In the genomic region with DNA sequence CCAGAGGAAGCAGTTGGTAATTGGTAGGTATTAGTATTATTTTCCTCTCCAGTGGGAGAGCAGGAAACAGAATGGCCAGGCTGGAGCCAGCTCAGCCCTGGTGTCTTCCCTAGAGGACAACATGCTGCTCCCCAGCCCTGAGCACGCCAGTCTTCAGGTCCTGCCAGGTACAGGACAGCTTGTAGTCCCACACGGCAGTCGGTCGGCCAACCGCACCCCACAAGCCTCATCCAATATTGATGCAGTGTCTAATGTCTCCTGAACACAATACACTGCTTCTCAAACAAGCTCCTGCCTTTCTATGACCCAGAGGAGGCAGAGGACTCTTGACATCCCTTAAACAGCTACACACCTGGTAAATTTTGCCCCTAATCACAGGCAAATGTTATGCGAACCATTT, we compare ENCODE assay signal across 11 cellular contexts.
DNase-seq lines count a peak whose midpoint lies in the region; ATAC-seq and TF ChIP-seq lines count a peak whose summit lies in the region.
"Had no signal": no experiment of that assay in that cellular context is flagged by ENCODE, and none has a peak within 500 bp of the region (broad histone marks: within the 10 kb centered on the region; RNA-seq: fewer than 3 reads in every experiment).

No MANE protein-coding gene starts in this region.

- DNase-seq in heart right ventricle (no peak), right cardiac atrium (no peak), mesenchymal stem cell (no peak), uterus (no peak), psoas muscle (no peak), LoVo (ENCODE audit: low spot score) (no peak)
- DNase-seq in activated T-helper 1 cell treated with anti-CD3 and anti-CD28 coated beads, Interleukin-12 subunit alpha, Interleukin-12 subunit beta, Interleukin-2, Interleukin-4 antibody, amounts not matched to agents 30 ng/mL and 10 ng/mL and 1 ng/mL, durations not matched to agents 14 hours and 24 hours and 36 hours (ENCODE audit: low spot score) = no peak
- DNase-seq: BE2C, cerebellar nuclear complex, NCI-H524 treated with DMSO at 0.1 percent for 48 hours had no signal

- H4K91ac ChIP-seq in mesenchymal stem cell (ENCODE audit: low read length) = peak overlapping the region; percentile 19

- H3K4me1 ChIP-seq in heart right ventricle = peaks cover 5 to 79% (median 61%) of the 10 kb centered on the region in 9 donors
- H3K4me1 ChIP-seq in right cardiac atrium (ENCODE audit: control insufficient read depth, insufficient read depth, low read length) = peaks cover 23% of the 10 kb centered on the region
- peaks cover 32% of the 10 kb centered on the region for H3K4me1 ChIP-seq in mesenchymal stem cell (ENCODE audit: control insufficient read depth, insufficient read depth, low read depth, low read length)
- peaks cover 0 to 14% of the 10 kb centered on the region in 2 donors for H3K4me1 ChIP-seq in uterus
- peaks cover 27% of the 10 kb centered on the region for H3K4me1 ChIP-seq in psoas muscle

- peaks cover 75% of the 10 kb centered on the region for H3K4me1 Mint-ChIP-seq in activated T-helper 1 cell treated with anti-CD3 and anti-CD28 coated beads, Interleukin-12 subunit alpha, Interleukin-12 subunit beta, Interleukin-2, Interleukin-4 antibody, amounts not matched to agents 30 ng/mL and 10 ng/mL and 1 ng/mL, durations not matched to agents 14 hours and 24 hours and 36 hours (ENCODE audit: low read depth)

- H2BK12ac ChIP-seq in mesenchymal stem cell (ENCODE audit: low read length in 2 of 2) = peak overlapping the region; percentile 20 to 92

- TF ChIP-seq CTCF in heart right ventricle (IDR thresholded peaks at IDR 0.05) (no peak), uterus (IDR thresholded peaks at IDR 0.05) (no peak), psoas muscle (IDR thresholded peaks at IDR 0.05) (no peak)

- no peak overlapping the region for H2BK5ac ChIP-seq in mesenchymal stem cell (ENCODE audit: low read depth, low read length, poor library complexity, severe bottlenecking)

- H3K18ac ChIP-seq in mesenchymal stem cell (ENCODE audit: low read depth in 1 of 2, low read length in 2 of 2) = peak overlapping the region; percentile 16 to 75

- H3K4ac ChIP-seq in mesenchymal stem cell (ENCODE audit: low read depth in 1 of 2, low read length in 2 of 2) = peak overlapping the region in 1 of 2 experiments; percentile 16

- H3K4me3 ChIP-seq in heart right ventricle (no peak overlapping the region), right cardiac atrium (ENCODE audit: low read length) (no peak overlapping the region), mesenchymal stem cell (ENCODE audit: insufficient read depth in 1 of 2, low read depth in 1 of 2, low read length in 2 of 2) (no peak overlapping the region), uterus (no peak overlapping the region), psoas muscle (no peak overlapping the region)

- peak overlapping the region; percentile 90 for H3K27ac Mint-ChIP-seq in activated T-helper 1 cell treated with anti-CD3 and anti-CD28 coated beads, Interleukin-12 subunit alpha, Interleukin-12 subunit beta, Interleukin-2, Interleukin-4 antibody, amounts not matched to agents 30 ng/mL and 10 ng/mL and 1 ng/mL, durations not matched to agents 14 hours and 24 hours and 36 hours

- H3K27me3 Mint-ChIP-seq in activated T-helper 1 cell treated with anti-CD3 and anti-CD28 coated beads, Interleukin-12 subunit alpha, Interleukin-12 subunit beta, Interleukin-2, Interleukin-4 antibody, amounts not matched to agents 30 ng/mL and 10 ng/mL and 1 ng/mL, durations not matched to agents 14 hours and 24 hours and 36 hours (ENCODE audit: insufficient read depth) = no peaks in the 10 kb centered on the region

- H3K9me3 Mint-ChIP-seq in activated T-helper 1 cell treated with anti-CD3 and anti-CD28 coated beads, Interleukin-12 subunit alpha, Interleukin-12 subunit beta, Interleukin-2, Interleukin-4 antibody, amounts not matched to agents 30 ng/mL and 10 ng/mL and 1 ng/mL, durations not matched to agents 14 hours and 24 hours and 36 hours = no peaks in the 10 kb centered on the region

- H3K27ac ChIP-seq in heart right ventricle (peak overlapping the region in 8 of 10 donors; percentile 34 to 84 (median 76)), right cardiac atrium (ENCODE audit: low read length) (no peak overlapping the region), mesenchymal stem cell (ENCODE audit: low read length, poor library complexity, severe bottlenecking) (peak overlapping the region; percentile 75), uterus (peak overlapping the region; percentile 15 to 84), psoas muscle (no peak overlapping the region)

- no peaks in the 10 kb centered on the region for H3K36me3 ChIP-seq in heart right ventricle
- H3K36me3 ChIP-seq in mesenchymal stem cell (ENCODE audit: control insufficient read depth in 1 of 2, insufficient read depth in 2 of 2, low read depth in 1 of 2, low read length in 2 of 2) = no peaks in the 10 kb centered on the region
- no peaks in the 10 kb centered on the region for H3K36me3 ChIP-seq in uterus
- H3K36me3 ChIP-seq in psoas muscle (ENCODE audit: insufficient read depth in 1 of 2, low read depth in 1 of 2) = no peaks in the 10 kb centered on the region
- H3K36me3 ChIP-seq: BE2C had no signal

- no peaks in the 10 kb centered on the region for H3K79me1 ChIP-seq in mesenchymal stem cell (replicated peaks; ENCODE audit: low read length, poor library complexity, severe bottlenecking)

- peak overlapping the region; percentile 73 for H3K4me3 Mint-ChIP-seq in activated T-helper 1 cell treated with anti-CD3 and anti-CD28 coated beads, Interleukin-12 subunit alpha, Interleukin-12 subunit beta, Interleukin-2, Interleukin-4 antibody, amounts not matched to agents 30 ng/mL and 10 ng/mL and 1 ng/mL, durations not matched to agents 14 hours and 24 hours and 36 hours

- intact Hi-C loops in heart right ventricle (cut with DNase I) (loop anchor here in 5 of 10 donors (5.0 to 10.0 kb wide), 2 partner anchors 72 to 86 kb away; a partner anchor contains a TSS), right cardiac atrium (cut with DNase I) (no loop called here), uterus (cut with DNase I; ENCODE audit: low total_unique reads) (no loop called here), psoas muscle (cut with DNase I) (no loop called here)
- intact Hi-C loops in activated T-helper 1 cell treated with anti-CD3 and anti-CD28 coated beads, Interleukin-12 subunit alpha, Interleukin-12 subunit beta, Interleukin-2, Interleukin-4 antibody, amounts not matched to agents 30 ng/mL and 10 ng/mL and 1 ng/mL, durations not matched to agents 14 hours and 24 hours and 36 hours (cut with micrococcal nuclease) = loop anchor here (1.0 kb wide), 8 partner anchors 23 to 114 kb away; a partner anchor contains a TSS

- H3K27me3 ChIP-seq in heart right ventricle = no peaks in the 10 kb centered on the region
- H3K27me3 ChIP-seq in right cardiac atrium (ENCODE audit: control insufficient read depth, insufficient read depth) = no peaks in the 10 kb centered on the region
- H3K27me3 ChIP-seq in mesenchymal stem cell (ENCODE audit: control insufficient read depth in 1 of 2, insufficient read depth in 1 of 2, low read length in 2 of 2) = no peaks in the 10 kb centered on the region
- H3K27me3 ChIP-seq in uterus = no peaks in the 10 kb centered on the region
- no peaks in the 10 kb centered on the region for H3K27me3 ChIP-seq in psoas muscle (ENCODE audit: insufficient read depth in 3 of 3, low read length in 2 of 3)
- H3K27me3 ChIP-seq: BE2C had no signal

- no peaks in the 10 kb centered on the region for H3K9me3 ChIP-seq in heart right ventricle
- H3K9me3 ChIP-seq in right cardiac atrium (ENCODE audit: control insufficient read depth, low read length) = no peaks in the 10 kb centered on the region
- H3K9me3 ChIP-seq in mesenchymal stem cell (ENCODE audit: control insufficient read depth, low read length) = no peaks in the 10 kb centered on the region
- no peaks in the 10 kb centered on the region for H3K9me3 ChIP-seq in uterus
- no peaks in the 10 kb centered on the region for H3K9me3 ChIP-seq in psoas muscle
- H3K9me3 ChIP-seq: BE2C had no signal

- peak overlapping the region; percentile 50 for H2AK5ac ChIP-seq in mesenchymal stem cell (ENCODE audit: low read length, severe bottlenecking)

- H2BK120ac ChIP-seq in mesenchymal stem cell (ENCODE audit: low read depth, low read length) = peak overlapping the region; percentile 12

- H2BK15ac ChIP-seq in mesenchymal stem cell (ENCODE audit: low read depth, poor library complexity, severe bottlenecking) = no peak overlapping the region

- no peak overlapping the region for H2AFZ ChIP-seq in mesenchymal stem cell (ENCODE audit: low read depth, low read length)

- ATAC-seq in heart right ventricle (no peak), right cardiac atrium (no peak), HG03571 (IDR thresholded peaks at IDR 0.05; ENCODE audit: unreplicated experiment) (no peak), psoas muscle (no peak)

- H3K14ac ChIP-seq in mesenchymal stem cell (ENCODE audit: low read length in 2 of 2) = no peak overlapping the region

- no peak overlapping the region for H3K4me2 ChIP-seq in mesenchymal stem cell (ENCODE audit: low read length, poor library complexity, severe bottlenecking)

- WGBS in heart right ventricle, 2 donors = 96% methylated on average over 6 of the region's 6 CpGs
- WGBS in right cardiac atrium = 93% methylated on average over 6 of the region's 6 CpGs
- over 99% methylated on average over 6 of the region's 6 CpGs for WGBS in mesenchymal stem cell
- WGBS in psoas muscle, 3 donors = 89 to 93% (median 90%) methylated on average over 6 of the region's 6 CpGs

- H3K36me3 Mint-ChIP-seq in activated T-helper 1 cell treated with anti-CD3 and anti-CD28 coated beads, Interleukin-12 subunit alpha, Interleukin-12 subunit beta, Interleukin-2, Interleukin-4 antibody, amounts not matched to agents 30 ng/mL and 10 ng/mL and 1 ng/mL, durations not matched to agents 14 hours and 24 hours and 36 hours (ENCODE audit: low read depth) = peaks cover 8% of the 10 kb centered on the region

- TF ChIP-seq POLR2A in uterus (IDR thresholded peaks at IDR 0.05) = no peak

- H3K23ac ChIP-seq in mesenchymal stem cell (ENCODE audit: low read length in 2 of 2) = no peak overlapping the region

- H4K8ac ChIP-seq in mesenchymal stem cell (ENCODE audit: low read length) = no peak overlapping the region

- H3K9ac ChIP-seq in mesenchymal stem cell (ENCODE audit: low read length) = no peak overlapping the region

Comparison
In these comparisons a context has a peak if more than half of its experiments do, and no peak if none do; other contexts are left out.
1. H3K27ac ChIP-seq: peak in heart right ventricle (8 of 10), mesenchymal stem cell (single experiment) and uterus (2 of 2); none in right cardiac atrium (single experiment) and psoas muscle (single experiment).